ENCODE assay signal across 1 cellular context in the genomic region with DNA sequence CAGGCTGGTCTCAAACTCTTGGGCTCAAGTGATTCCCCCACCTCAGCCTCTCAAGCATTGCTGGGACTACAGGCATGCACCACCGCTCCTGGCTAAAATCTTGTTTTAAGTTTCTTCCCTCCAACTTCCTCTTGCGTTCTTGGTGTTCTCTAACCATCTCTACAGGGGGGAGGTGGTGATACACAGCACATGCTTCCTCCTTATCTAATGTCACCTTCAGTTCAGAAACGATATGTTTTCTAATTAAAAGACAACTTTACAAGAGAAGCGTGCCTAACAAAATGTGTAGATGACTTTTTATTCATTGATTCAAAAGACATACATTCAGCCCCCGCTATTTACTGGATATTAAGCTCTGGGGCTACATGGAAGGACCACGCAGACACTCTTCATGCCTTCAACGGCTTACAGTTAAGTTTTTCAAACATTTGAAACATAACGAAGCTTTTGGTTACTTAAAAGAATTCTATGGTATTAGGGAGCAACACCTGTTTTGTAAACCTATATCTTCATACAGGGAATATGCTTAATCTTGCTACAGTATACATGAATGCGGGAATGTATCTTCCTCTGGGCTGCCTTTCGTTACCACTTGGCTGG.
TF ChIP-seq lines count a peak whose summit lies in the region.

No MANE protein-coding gene starts in this region.

TF ChIP-seq in GM12878, 131 proteins besides CTCF, POLR2A, EP300 and RAD21 (continues in another document):
- TF ChIP-seq CHD2 (IDR thresholded peaks at IDR 0.05; ENCODE audit: borderline replicate concordance, low read depth, low read length) (no peak), NR2C2 (IDR thresholded peaks at IDR 0.05; ENCODE audit: borderline replicate concordance, control insufficient read depth, insufficient read length, low read depth) (no peak), MYB (IDR thresholded peaks at IDR 0.05; ENCODE audit: borderline replicate concordance, low read depth, low read length) (no peak), RELA (IDR thresholded peaks at IDR 0.05; ENCODE audit: borderline replicate concordance, partially characterized antibody) (no peak), FOS (IDR thresholded peaks at IDR 0.05; ENCODE audit: borderline replicate concordance, extremely low read depth, insufficient read length) (no peak), GABPA (IDR thresholded peaks at IDR 0.05; ENCODE audit: low read depth) (no peak), ZNF217 (IDR thresholded peaks at IDR 0.05) (no peak), HDGF (IDR thresholded peaks at IDR 0.05) (no peak), NFYA (IDR thresholded peaks at IDR 0.05; ENCODE audit: borderline replicate concordance, low read depth, low read length) (no peak), ZNF622 (IDR thresholded peaks at IDR 0.05) (no peak), FOXM1 (IDR thresholded peaks at IDR 0.05; ENCODE audit: low read depth, low read length) (no peak), TCF12 (IDR thresholded peaks at IDR 0.05; ENCODE audit: low read depth, low read length) (no peak), JUNB (IDR thresholded peaks at IDR 0.05) (0 out of 2 replicates have a peak, but pooled peaks have one; percentile 29), MXI1 (IDR thresholded peaks at IDR 0.05; ENCODE audit: low read depth, low read length) (peak; percentile 65; the same call in 1 of the 2 replicates), FOXK2 (IDR thresholded peaks at IDR 0.05) (no peak), CBX5 (IDR thresholded peaks at IDR 0.05; ENCODE audit: low read depth) (no peak), STAT3 (IDR thresholded peaks at IDR 0.05; ENCODE audit: low read depth, low read length) (no peak), IKZF1 (conservative IDR thresholded peaks at IDR 0.05) (no peak), POU2F2 (IDR thresholded peaks at IDR 0.05; ENCODE audit: borderline replicate concordance, low read depth, low read length) (no peak), EGR1 (IDR thresholded peaks at IDR 0.05; ENCODE audit: borderline replicate concordance in 1 of 2, low read depth in 2 of 2, low read length in 2 of 2) (no peak), SMAD5 (IDR thresholded peaks at IDR 0.05; ENCODE audit: low read depth) (no peak), BHLHE40 (IDR thresholded peaks at IDR 0.05; ENCODE audit: borderline replicate concordance in 1 of 2, low read depth in 2 of 2, low read length in 1 of 2) (peak in 1 of 2 experiments; percentile 31; a peak in 1 of 4 replicates), MTA3 (IDR thresholded peaks at IDR 0.05; ENCODE audit: borderline replicate concordance, low read length) (peak; percentile 74), RUNX3 (IDR thresholded peaks at IDR 0.05; ENCODE audit: low read length) (peak; percentile 52), CHD1 (IDR thresholded peaks at IDR 0.05; ENCODE audit: low read depth, low read length) (0 out of 2 replicates have a peak, but pooled peaks have one; percentile 50), ZNF384 (IDR thresholded peaks at IDR 0.05; ENCODE audit: borderline replicate concordance, low read depth, low read length) (no peak), HCFC1 (IDR thresholded peaks at IDR 0.05; ENCODE audit: low read length) (no peak), ZZZ3 (IDR thresholded peaks at IDR 0.05; ENCODE audit: control insufficient read depth, insufficient read length, low read depth) (no peak), ZSCAN29 (IDR thresholded peaks at IDR 0.05) (no peak), ZBED1 (IDR thresholded peaks at IDR 0.05; ENCODE audit: borderline replicate concordance) (0 out of 2 replicates have a peak, but pooled peaks have one; percentile 45), SREBF1 (IDR thresholded peaks at IDR 0.05; ENCODE audit: low read length) (no peak), PML (IDR thresholded peaks at IDR 0.05; ENCODE audit: low read length) (peak; percentile 38; the same call in 1 of the 2 replicates), CEBPB (IDR thresholded peaks at IDR 0.05; ENCODE audit: borderline replicate concordance in 1 of 2, low read depth in 2 of 2, low read length in 2 of 2) (0 out of 4 replicates have a peak, but pooled peaks of 1 of the 2 experiments have one; percentile 27), PAX8 (IDR thresholded peaks at IDR 0.05) (no peak), EED (IDR thresholded peaks at IDR 0.05; ENCODE audit: low read depth) (0 out of 2 replicates have a peak, but pooled peaks have one; percentile 29), NFIC (IDR thresholded peaks at IDR 0.05; ENCODE audit: low read depth, low read length) (0 out of 2 replicates have a peak, but pooled peaks have one; percentile 56), CREM (IDR thresholded peaks at IDR 0.05; ENCODE audit: low read depth) (no peak), KAT2A (conservative IDR thresholded peaks at IDR 0.05; ENCODE audit: control insufficient read depth, low read depth, low read length) (no peak)
- TF ChIP-seq, protein P1, sequence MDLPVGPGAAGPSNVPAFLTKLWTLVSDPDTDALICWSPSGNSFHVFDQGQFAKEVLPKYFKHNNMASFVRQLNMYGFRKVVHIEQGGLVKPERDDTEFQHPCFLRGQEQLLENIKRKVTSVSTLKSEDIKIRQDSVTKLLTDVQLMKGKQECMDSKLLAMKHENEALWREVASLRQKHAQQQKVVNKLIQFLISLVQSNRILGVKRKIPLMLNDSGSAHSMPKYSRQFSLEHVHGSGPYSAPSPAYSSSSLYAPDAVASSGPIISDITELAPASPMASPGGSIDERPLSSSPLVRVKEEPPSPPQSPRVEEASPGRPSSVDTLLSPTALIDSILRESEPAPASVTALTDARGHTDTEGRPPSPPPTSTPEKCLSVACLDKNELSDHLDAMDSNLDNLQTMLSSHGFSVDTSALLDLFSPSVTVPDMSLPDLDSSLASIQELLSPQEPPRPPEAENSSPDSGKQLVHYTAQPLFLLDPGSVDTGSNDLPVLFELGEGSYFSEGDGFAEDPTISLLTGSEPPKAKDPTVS (IDR thresholded peaks at IDR 0.05; ENCODE audit: low read depth, low read length), result no peak
- TF ChIP-seq, protein P2, sequence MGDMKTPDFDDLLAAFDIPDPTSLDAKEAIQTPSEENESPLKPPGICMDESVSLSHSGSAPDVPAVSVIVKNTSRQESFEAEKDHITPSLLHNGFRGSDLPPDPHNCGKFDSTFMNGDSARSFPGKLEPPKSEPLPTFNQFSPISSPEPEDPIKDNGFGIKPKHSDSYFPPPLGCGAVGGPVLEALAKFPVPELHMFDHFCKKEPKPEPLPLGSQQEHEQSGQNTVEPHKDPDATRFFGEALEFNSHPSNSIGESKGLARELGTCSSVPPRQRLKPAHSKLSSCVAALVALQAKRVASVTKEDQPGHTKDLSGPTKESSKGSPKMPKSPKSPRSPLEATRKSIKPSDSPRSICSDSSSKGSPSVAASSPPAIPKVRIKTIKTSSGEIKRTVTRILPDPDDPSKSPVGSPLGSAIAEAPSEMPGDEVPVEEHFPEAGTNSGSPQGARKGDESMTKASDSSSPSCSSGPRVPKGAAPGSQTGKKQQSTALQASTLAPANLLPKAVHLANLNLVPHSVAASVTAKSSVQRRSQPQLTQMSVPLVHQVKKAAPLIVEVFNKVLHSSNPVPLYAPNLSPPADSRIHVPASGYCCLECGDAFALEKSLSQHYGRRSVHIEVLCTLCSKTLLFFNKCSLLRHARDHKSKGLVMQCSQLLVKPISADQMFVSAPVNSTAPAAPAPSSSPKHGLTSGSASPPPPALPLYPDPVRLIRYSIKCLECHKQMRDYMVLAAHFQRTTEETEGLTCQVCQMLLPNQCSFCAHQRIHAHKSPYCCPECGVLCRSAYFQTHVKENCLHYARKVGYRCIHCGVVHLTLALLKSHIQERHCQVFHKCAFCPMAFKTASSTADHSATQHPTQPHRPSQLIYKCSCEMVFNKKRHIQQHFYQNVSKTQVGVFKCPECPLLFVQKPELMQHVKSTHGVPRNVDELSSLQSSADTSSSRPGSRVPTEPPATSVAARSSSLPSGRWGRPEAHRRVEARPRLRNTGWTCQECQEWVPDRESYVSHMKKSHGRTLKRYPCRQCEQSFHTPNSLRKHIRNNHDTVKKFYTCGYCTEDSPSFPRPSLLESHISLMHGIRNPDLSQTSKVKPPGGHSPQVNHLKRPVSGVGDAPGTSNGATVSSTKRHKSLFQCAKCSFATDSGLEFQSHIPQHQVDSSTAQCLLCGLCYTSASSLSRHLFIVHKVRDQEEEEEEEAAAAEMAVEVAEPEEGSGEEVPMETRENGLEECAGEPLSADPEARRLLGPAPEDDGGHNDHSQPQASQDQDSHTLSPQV (IDR thresholded peaks at IDR 0.05), result no peak
- TF ChIP-seq, protein P3, sequence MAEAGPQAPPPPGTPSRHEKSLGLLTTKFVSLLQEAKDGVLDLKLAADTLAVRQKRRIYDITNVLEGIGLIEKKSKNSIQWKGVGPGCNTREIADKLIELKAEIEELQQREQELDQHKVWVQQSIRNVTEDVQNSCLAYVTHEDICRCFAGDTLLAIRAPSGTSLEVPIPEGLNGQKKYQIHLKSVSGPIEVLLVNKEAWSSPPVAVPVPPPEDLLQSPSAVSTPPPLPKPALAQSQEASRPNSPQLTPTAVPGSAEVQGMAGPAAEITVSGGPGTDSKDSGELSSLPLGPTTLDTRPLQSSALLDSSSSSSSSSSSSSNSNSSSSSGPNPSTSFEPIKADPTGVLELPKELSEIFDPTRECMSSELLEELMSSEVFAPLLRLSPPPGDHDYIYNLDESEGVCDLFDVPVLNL (IDR thresholded peaks at IDR 0.05; ENCODE audit: low read depth, low read length), result no peak
- TF ChIP-seq, protein P4, sequence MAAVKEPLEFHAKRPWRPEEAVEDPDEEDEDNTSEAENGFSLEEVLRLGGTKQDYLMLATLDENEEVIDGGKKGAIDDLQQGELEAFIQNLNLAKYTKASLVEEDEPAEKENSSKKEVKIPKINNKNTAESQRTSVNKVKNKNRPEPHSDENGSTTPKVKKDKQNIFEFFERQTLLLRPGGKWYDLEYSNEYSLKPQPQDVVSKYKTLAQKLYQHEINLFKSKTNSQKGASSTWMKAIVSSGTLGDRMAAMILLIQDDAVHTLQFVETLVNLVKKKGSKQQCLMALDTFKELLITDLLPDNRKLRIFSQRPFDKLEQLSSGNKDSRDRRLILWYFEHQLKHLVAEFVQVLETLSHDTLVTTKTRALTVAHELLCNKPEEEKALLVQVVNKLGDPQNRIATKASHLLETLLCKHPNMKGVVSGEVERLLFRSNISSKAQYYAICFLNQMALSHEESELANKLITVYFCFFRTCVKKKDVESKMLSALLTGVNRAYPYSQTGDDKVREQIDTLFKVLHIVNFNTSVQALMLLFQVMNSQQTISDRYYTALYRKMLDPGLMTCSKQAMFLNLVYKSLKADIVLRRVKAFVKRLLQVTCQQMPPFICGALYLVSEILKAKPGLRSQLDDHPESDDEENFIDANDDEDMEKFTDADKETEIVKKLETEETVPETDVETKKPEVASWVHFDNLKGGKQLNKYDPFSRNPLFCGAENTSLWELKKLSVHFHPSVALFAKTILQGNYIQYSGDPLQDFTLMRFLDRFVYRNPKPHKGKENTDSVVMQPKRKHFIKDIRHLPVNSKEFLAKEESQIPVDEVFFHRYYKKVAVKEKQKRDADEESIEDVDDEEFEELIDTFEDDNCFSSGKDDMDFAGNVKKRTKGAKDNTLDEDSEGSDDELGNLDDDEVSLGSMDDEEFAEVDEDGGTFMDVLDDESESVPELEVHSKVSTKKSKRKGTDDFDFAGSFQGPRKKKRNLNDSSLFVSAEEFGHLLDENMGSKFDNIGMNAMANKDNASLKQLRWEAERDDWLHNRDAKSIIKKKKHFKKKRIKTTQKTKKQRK (IDR thresholded peaks at IDR 0.05; ENCODE audit: low read depth, low read length), result no peak
- TF ChIP-seq, protein P5, sequence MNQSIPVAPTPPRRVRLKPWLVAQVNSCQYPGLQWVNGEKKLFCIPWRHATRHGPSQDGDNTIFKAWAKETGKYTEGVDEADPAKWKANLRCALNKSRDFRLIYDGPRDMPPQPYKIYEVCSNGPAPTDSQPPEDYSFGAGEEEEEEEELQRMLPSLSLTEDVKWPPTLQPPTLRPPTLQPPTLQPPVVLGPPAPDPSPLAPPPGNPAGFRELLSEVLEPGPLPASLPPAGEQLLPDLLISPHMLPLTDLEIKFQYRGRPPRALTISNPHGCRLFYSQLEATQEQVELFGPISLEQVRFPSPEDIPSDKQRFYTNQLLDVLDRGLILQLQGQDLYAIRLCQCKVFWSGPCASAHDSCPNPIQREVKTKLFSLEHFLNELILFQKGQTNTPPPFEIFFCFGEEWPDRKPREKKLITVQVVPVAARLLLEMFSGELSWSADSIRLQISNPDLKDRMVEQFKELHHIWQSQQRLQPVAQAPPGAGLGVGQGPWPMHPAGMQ (IDR thresholded peaks at IDR 0.05; ENCODE audit: borderline replicate concordance), result no peak
- TF ChIP-seq, protein P6, sequence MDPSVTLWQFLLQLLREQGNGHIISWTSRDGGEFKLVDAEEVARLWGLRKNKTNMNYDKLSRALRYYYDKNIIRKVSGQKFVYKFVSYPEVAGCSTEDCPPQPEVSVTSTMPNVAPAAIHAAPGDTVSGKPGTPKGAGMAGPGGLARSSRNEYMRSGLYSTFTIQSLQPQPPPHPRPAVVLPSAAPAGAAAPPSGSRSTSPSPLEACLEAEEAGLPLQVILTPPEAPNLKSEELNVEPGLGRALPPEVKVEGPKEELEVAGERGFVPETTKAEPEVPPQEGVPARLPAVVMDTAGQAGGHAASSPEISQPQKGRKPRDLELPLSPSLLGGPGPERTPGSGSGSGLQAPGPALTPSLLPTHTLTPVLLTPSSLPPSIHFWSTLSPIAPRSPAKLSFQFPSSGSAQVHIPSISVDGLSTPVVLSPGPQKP (IDR thresholded peaks at IDR 0.05; ENCODE audit: low read depth, low read length), result no peak
- TF ChIP-seq, protein P7, sequence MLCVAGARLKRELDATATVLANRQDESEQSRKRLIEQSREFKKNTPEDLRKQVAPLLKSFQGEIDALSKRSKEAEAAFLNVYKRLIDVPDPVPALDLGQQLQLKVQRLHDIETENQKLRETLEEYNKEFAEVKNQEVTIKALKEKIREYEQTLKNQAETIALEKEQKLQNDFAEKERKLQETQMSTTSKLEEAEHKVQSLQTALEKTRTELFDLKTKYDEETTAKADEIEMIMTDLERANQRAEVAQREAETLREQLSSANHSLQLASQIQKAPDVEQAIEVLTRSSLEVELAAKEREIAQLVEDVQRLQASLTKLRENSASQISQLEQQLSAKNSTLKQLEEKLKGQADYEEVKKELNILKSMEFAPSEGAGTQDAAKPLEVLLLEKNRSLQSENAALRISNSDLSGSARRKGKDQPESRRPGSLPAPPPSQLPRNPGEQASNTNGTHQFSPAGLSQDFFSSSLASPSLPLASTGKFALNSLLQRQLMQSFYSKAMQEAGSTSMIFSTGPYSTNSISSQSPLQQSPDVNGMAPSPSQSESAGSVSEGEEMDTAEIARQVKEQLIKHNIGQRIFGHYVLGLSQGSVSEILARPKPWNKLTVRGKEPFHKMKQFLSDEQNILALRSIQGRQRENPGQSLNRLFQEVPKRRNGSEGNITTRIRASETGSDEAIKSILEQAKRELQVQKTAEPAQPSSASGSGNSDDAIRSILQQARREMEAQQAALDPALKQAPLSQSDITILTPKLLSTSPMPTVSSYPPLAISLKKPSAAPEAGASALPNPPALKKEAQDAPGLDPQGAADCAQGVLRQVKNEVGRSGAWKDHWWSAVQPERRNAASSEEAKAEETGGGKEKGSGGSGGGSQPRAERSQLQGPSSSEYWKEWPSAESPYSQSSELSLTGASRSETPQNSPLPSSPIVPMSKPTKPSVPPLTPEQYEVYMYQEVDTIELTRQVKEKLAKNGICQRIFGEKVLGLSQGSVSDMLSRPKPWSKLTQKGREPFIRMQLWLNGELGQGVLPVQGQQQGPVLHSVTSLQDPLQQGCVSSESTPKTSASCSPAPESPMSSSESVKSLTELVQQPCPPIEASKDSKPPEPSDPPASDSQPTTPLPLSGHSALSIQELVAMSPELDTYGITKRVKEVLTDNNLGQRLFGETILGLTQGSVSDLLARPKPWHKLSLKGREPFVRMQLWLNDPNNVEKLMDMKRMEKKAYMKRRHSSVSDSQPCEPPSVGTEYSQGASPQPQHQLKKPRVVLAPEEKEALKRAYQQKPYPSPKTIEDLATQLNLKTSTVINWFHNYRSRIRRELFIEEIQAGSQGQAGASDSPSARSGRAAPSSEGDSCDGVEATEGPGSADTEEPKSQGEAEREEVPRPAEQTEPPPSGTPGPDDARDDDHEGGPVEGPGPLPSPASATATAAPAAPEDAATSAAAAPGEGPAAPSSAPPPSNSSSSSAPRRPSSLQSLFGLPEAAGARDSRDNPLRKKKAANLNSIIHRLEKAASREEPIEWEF (IDR thresholded peaks at IDR 0.05; ENCODE audit: insufficient replicate concordance, low read depth, low read length), result no peak
